In the genomic region with DNA sequence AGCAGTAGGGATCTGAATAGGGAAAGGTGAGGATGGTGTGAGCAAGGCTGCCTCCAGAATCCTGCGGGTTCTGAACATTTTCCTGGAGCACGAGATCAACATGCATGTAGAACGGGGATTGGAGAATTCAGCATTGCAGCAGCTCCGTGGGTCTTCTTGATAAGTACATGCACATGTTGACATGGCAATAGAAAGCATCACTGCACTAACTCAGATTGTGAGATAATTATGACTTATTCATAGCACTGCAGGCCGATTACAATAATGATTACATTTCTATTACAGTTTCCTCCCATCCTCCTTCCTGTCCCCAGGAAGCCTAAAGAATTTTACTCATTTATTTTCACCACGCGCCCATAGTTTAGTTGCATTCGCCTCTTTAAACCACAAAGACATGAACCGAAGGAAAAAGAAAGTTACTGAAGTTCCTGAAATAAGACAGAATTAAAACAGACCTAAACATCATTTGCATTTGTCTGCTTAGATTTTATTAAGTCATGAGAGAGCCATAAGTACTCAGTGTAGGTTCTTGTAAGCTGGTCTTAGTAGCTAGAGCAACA, we compare ENCODE assay signal across 31 cellular contexts.
"Had no signal": no experiment of that assay in that cellular context is flagged by ENCODE, and none has a peak within 500 bp of the region (broad histone marks: within the 10 kb centered on the region; RNA-seq: fewer than 3 reads in every experiment).

No MANE protein-coding gene starts in this region.

- H3K4me3 ChIP-seq: left lung, lower lobe of right lung, pancreas, prostate gland, skin epidermis, stomach, testis, thyroid gland, transverse colon, upper lobe of right lung had no signal

- H3K9me3 ChIP-seq: left lung, lower lobe of right lung, pancreas, prostate gland, stomach, testis, thyroid gland, transverse colon, upper lobe of right lung had no signal

- DNase-seq: hippocampal formation; immature natural killer cell; kidney; left colon; left lung; lower lobe of right lung; mammary epithelial cell; mesenchymal stem cell; naive thymus-derived CD8-positive, alpha-beta T cell; nucleus accumbens; pancreas; posterior cingulate gyrus; retina; right cardiac atrium; stimulated activated CD4-positive, alpha-beta T cell treated with anti-CD3 and anti-CD28 coated beads, Interleukin-12 subunit alpha, Interleukin-12 subunit beta, amount 100 ng/mL, for 4 hours; stimulated activated CD4-positive, alpha-beta T cell treated with anti-CD3 and anti-CD28 coated beads, Interleukin-15, amount 100 ng/mL, for 24 hours; stimulated activated CD4-positive, alpha-beta T cell treated with anti-CD3 and anti-CD28 coated beads, Interleukin-2, amount 100 ng/mL, for 24 hours; stimulated activated CD4-positive, alpha-beta T cell treated with anti-CD3 and anti-CD28 coated beads, Interleukin-4, amount 100 ng/mL, for 1 hour; stimulated activated naive B cell treated with anti-CD40 and anti-IgM and Interleukin-4, amounts not matched to agents 10 μg/mL and 1 μg/mL and 100 μg/mL, for 72 hours; stimulated activated naive CD8-positive, alpha-beta T cell treated with anti-CD3 and anti-CD28 coated beads, Interleukin-15, Interleukin-2, amounts not matched to agents 100 U/mL and 50 U/mL, for 24 hours; stomach; testis; thyroid gland; transverse colon; upper lobe of right lung had no signal

- H3K36me3 Mint-ChIP-seq: immature natural killer cell; naive thymus-derived CD8-positive, alpha-beta T cell; stimulated activated naive B cell treated with anti-CD40 and anti-IgM and Interleukin-4, amounts not matched to agents 10 μg/mL and 1 μg/mL and 100 μg/mL, for 72 hours had no signal

- H3K4me1 Mint-ChIP-seq: immature natural killer cell; naive thymus-derived CD8-positive, alpha-beta T cell; nephron; neural crest cell; stimulated activated naive B cell treated with anti-CD40 and anti-IgM and Interleukin-4, amounts not matched to agents 10 μg/mL and 1 μg/mL and 100 μg/mL, for 72 hours had no signal

- FAIRE-seq: islet of Langerhans, kidney, pancreas, urothelium cell line had no signal

- H3K27ac ChIP-seq: left lung, lower lobe of right lung, pancreas, prostate gland, skin epidermis, stomach, testis, thyroid gland, transverse colon, upper lobe of right lung had no signal

- H3K4me3 Mint-ChIP-seq: immature natural killer cell; naive thymus-derived CD8-positive, alpha-beta T cell; nephron; neural crest cell; stimulated activated naive B cell treated with anti-CD40 and anti-IgM and Interleukin-4, amounts not matched to agents 10 μg/mL and 1 μg/mL and 100 μg/mL, for 72 hours had no signal

- H3K27me3 ChIP-seq: left lung, stomach, testis, thyroid gland, transverse colon, upper lobe of right lung had no signal

- H3K27ac Mint-ChIP-seq: immature natural killer cell; naive thymus-derived CD8-positive, alpha-beta T cell; nephron; stimulated activated naive B cell treated with anti-CD40 and anti-IgM and Interleukin-4, amounts not matched to agents 10 μg/mL and 1 μg/mL and 100 μg/mL, for 72 hours had no signal

- H3K9me3 Mint-ChIP-seq: naive thymus-derived CD8-positive, alpha-beta T cell; nephron; neural crest cell; stimulated activated naive B cell treated with anti-CD40 and anti-IgM and Interleukin-4, amounts not matched to agents 10 μg/mL and 1 μg/mL and 100 μg/mL, for 72 hours had no signal

- H3K36me3 ChIP-seq: left lung, lower lobe of right lung, pancreas, prostate gland, stomach, thyroid gland, transverse colon, upper lobe of right lung had no signal

- H3K4me1 ChIP-seq: left lung, lower lobe of right lung, pancreas, prostate gland, stomach, testis, thyroid gland, transverse colon, upper lobe of right lung had no signal
